In the genomic region with DNA sequence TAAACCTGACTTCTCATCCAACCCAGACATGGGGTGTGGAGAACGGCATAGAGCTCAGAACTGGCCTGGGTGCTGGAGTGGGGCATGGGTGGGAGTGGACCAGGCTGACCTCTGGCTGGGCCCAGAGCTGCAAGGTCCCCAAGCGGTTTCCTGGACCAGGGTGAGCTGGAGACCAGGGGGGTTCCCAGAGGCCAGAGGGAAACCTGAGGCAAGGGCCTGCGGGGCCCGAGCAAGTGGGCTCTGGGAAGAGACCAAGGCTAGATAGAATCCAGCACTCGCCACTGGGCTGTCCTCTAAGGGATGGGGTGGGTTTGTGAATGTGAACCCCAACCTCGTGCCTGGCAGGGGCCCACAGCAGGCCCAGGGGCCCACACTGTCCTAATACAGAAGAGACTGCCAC, we compare ENCODE assay signal across 24 cellular contexts.
"Had no signal": no experiment of that assay in that cellular context is flagged by ENCODE, and none has a peak within 500 bp of the region (broad histone marks: within the 10 kb centered on the region; RNA-seq: fewer than 3 reads in every experiment).

No MANE protein-coding gene starts in this region.

- H3K4me1 Mint-ChIP-seq: activated CD4-positive, alpha-beta T cell treated with anti-CD3 and anti-CD28 coated beads, Interleukin-2, amount 10 ng/mL, durations not matched to agents 24 days and 14 days; nephron had no signal

- H3K27ac Mint-ChIP-seq: activated CD4-positive, alpha-beta T cell treated with anti-CD3 and anti-CD28 coated beads, Interleukin-2, amount 10 ng/mL, durations not matched to agents 24 days and 14 days; activated CD8-positive, alpha-beta T cell treated with anti-CD3 and anti-CD28 coated beads for 36 hours; activated naive CD8-positive, alpha-beta T cell; activated T-cell treated with anti-CD3 and anti-CD28 coated beads, Interleukin-2, amount 50 U/mL, for 72 hours; effector memory CD8-positive, alpha-beta T cell; nephron; progenitor cell of endocrine pancreas; type B pancreatic cell had no signal

- H3K4me3 Mint-ChIP-seq: activated CD4-positive, alpha-beta T cell treated with anti-CD3 and anti-CD28 coated beads, Interleukin-2, amount 10 ng/mL, durations not matched to agents 24 days and 14 days; activated CD8-positive, alpha-beta T cell treated with anti-CD3 and anti-CD28 coated beads for 36 hours; activated naive CD8-positive, alpha-beta T cell; activated T-cell treated with anti-CD3 and anti-CD28 coated beads, Interleukin-2, amount 50 U/mL, for 72 hours; effector memory CD8-positive, alpha-beta T cell; nephron; type B pancreatic cell had no signal

- H3K9me3 ChIP-seq: adrenal gland had no signal

- H3K4me1 ChIP-seq: adrenal gland, body of pancreas, gastroesophageal sphincter, left lung, vagina had no signal

- ATAC-seq: activated CD8-positive, alpha-beta T cell treated with anti-CD3 and anti-CD28 coated beads for 36 hours; activated T-cell treated with anti-CD3 and anti-CD28 coated beads, Interleukin-2, amount 50 U/mL, for 72 hours; body of pancreas; effector memory CD8-positive, alpha-beta T cell; gastroesophageal sphincter; left lung; stimulated activated naive CD8-positive, alpha-beta T cell treated with anti-CD3 and anti-CD28 coated beads, Interleukin-15, Interleukin-2, amounts not matched to agents 100 U/mL and 50 U/mL, for 24 hours had no signal

- H3K4me2 ChIP-seq: smooth muscle cell had no signal

- H3K27ac ChIP-seq: adrenal gland, body of pancreas, gastroesophageal sphincter, left lung, vagina had no signal

- DNase-seq: activated CD4-positive, alpha-beta T cell treated with anti-CD3 and anti-CD28 coated beads, Interleukin-2, amount 10 ng/mL, durations not matched to agents 24 days and 14 days; activated CD4-positive, CD25-positive, alpha-beta regulatory T cell treated with anti-CD3 and anti-CD28 coated beads, Interleukin-2, amount 50 U/mL, for 72 hours; activated CD8-positive, alpha-beta T cell treated with anti-CD3 and anti-CD28 coated beads for 36 hours; activated naive CD4-positive, alpha-beta T cell; activated T-cell treated with anti-CD3 and anti-CD28 coated beads for 4 hours; activated T-cell treated with anti-CD3 and anti-CD28 coated beads, Interleukin-2, amount 50 U/mL, for 72 hours; body of pancreas; cerebellar nuclear complex; cortex of kidney; effector memory CD8-positive, alpha-beta T cell; erythroblast; hypothalamus; stimulated activated CD4-positive, alpha-beta T cell treated with anti-CD3 and anti-CD28 coated beads, Interleukin-2, amount 100 ng/mL, for 48 hours; stimulated activated naive CD8-positive, alpha-beta T cell treated with anti-CD3 and anti-CD28 coated beads, Interleukin-15, Interleukin-2, amounts not matched to agents 100 U/mL and 50 U/mL, for 24 hours; T-helper 2 cell had no signal

- H3K36me3 ChIP-seq: adrenal gland, gastroesophageal sphincter, left lung, vagina had no signal

- H3K27me3 ChIP-seq: adrenal gland, body of pancreas, gastroesophageal sphincter, left lung, vagina had no signal

- H3K36me3 Mint-ChIP-seq: activated naive CD8-positive, alpha-beta T cell; type B pancreatic cell had no signal

- H3K4me3 ChIP-seq: adrenal gland, body of pancreas, gastroesophageal sphincter, left lung, smooth muscle cell, vagina had no signal

- H3K27me3 Mint-ChIP-seq: activated CD8-positive, alpha-beta T cell treated with anti-CD3 and anti-CD28 coated beads for 36 hours; type B pancreatic cell had no signal
